ENCODE assay signal across 2 cellular contexts in genomic region chr18:36525913-36526312, GRCh38.
TF ChIP-seq lines count a peak whose summit lies in the region.

No MANE protein-coding gene starts in this region.

TF ChIP-seq in IMR-90, 13 proteins besides CTCF, POLR2A, EP300 and RAD21 (continued from another document):
- TF ChIP-seq USF2 (IDR thresholded peaks at IDR 0.05; ENCODE audit: low read depth, low read length): no peak
- TF ChIP-seq MAFK (IDR thresholded peaks at IDR 0.05; ENCODE audit: low read depth, low read length): peak; percentile 47; the same call in 1 of the 2 replicates
- no peak for TF ChIP-seq BHLHE40 (IDR thresholded peaks at IDR 0.05; ENCODE audit: low read depth, low read length)

TF ChIP-seq in K562, 482 proteins besides CTCF, POLR2A, EP300 and RAD21:
- TF ChIP-seq MYC (IDR thresholded peaks at IDR 0.05; ENCODE audit: low read depth, low read length) (no peak), MYC (CRISPR knock-in tag; IDR thresholded peaks at IDR 0.05; ENCODE audit: borderline replicate concordance, low read depth) (no peak), FOXP1 (CRISPR knock-in tag; IDR thresholded peaks at IDR 0.05) (no peak), ZNF316 (IDR thresholded peaks at IDR 0.05) (peak; percentile 51; the same call in 1 of the 2 replicates)
